In the genomic region with DNA sequence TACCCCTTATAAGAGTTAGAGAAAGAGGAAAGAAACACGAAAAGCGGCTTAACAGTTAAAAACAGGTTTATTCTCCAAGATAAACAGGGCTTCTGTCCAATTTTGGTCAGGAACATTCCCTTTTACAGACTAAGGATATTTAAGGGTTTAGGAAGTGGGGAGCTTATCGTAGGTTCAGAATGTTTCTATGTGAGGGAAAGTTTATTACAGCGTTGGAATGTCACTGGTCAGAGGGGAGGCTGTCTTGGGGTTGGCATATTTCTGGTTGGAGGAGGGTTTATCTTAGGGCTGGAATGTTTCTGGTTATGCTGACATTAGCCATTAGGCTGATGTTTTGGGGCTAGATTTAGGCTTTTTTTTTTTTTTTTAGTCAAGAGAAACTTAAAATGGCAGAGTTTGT, we compare ENCODE assay signal across 17 cellular contexts. TPM values are rescaled to one million over a fixed set of nuclear protein-coding genes. Genes with fewer than 3 reads are reported as not detected.
DNase-seq lines count a peak whose midpoint lies in the region; ATAC-seq, FAIRE-seq and TF ChIP-seq lines count a peak whose summit lies in the region.
"Had no signal": no experiment of that assay in that cellular context is flagged by ENCODE, and none has a peak within 500 bp of the region (broad histone marks: within the 10 kb centered on the region; RNA-seq: fewer than 3 reads in every experiment).

No MANE protein-coding gene starts in this region.

- no peak overlapping the region for H3K4me2 ChIP-seq in astrocyte (ENCODE audit: low read length)
- H3K4me2 ChIP-seq: BLaER1 had no signal

- H3K27ac Mint-ChIP-seq in astrocyte (ENCODE audit: unreplicated experiment) (no peak overlapping the region), mesothelial cell of epicardium (peak overlapping the region; percentile 28)
- H3K27ac Mint-ChIP-seq in activated CD4-positive, alpha-beta T cell treated with anti-CD3 and anti-CD28 coated beads for 36 hours, result no peak overlapping the region
- H3K27ac Mint-ChIP-seq: CD14-positive monocyte; CD4-positive, alpha-beta memory T cell had no signal

- H4K20me1 ChIP-seq in astrocyte (ENCODE audit: insufficient read depth, low read length), result no peaks in the 10 kb centered on the region
- H4K20me1 ChIP-seq: BLaER1 had no signal

- POLR2A ChIA-PET in activated CD4-positive, alpha-beta T cell treated with anti-CD3 and anti-CD28 coated beads for 36 hours (lab: Charles Lee), result no interaction called here

- no peaks in the 10 kb centered on the region for H3K4me1 ChIP-seq in astrocyte (ENCODE audit: insufficient read depth, low read length)
- no peaks in the 10 kb centered on the region for H3K4me1 ChIP-seq in vagina

- H3K4me3 ChIP-seq in astrocyte (ENCODE audit: insufficient read depth, low read depth, low read length) (no peak overlapping the region), fibroblast of villous mesenchyme (ENCODE audit: low read depth, low read length) (no peak overlapping the region), H7 (ENCODE audit: insufficient read depth, low read depth, low read length) (no peak overlapping the region), vagina (no peak overlapping the region)
- H3K4me3 ChIP-seq: BLaER1, HAP-1 had no signal

- H2AFZ ChIP-seq in astrocyte (ENCODE audit: low read depth, low read length), result no peak overlapping the region

- no peak overlapping the region for H3K9ac ChIP-seq in astrocyte (ENCODE audit: low read length)
- H3K9ac ChIP-seq: BLaER1 had no signal

- TF ChIP-seq POLR2A in vagina (IDR thresholded peaks at IDR 0.05), result no peak

- H3K4me1 Mint-ChIP-seq in astrocyte (ENCODE audit: low read depth, unreplicated experiment) (no peaks in the 10 kb centered on the region), mesothelial cell of epicardium (peaks cover 5% of the 10 kb centered on the region)
- no peaks in the 10 kb centered on the region for H3K4me1 Mint-ChIP-seq in activated CD4-positive, alpha-beta T cell treated with anti-CD3 and anti-CD28 coated beads for 36 hours
- H3K4me1 Mint-ChIP-seq: CD14-positive monocyte; CD4-positive, alpha-beta memory T cell had no signal

- CTCF ChIA-PET in activated CD4-positive, alpha-beta T cell treated with anti-CD3 and anti-CD28 coated beads for 36 hours (lab: Charles Lee), result no interaction called here

- TF ChIP-seq CTCF in astrocyte (IDR thresholded peaks at IDR 0.05; ENCODE audit: insufficient read depth, low read depth, low read length), result no peak
- TF ChIP-seq CTCF in fibroblast of villous mesenchyme (IDR thresholded peaks at IDR 0.05; ENCODE audit: insufficient read depth, low read depth, low read length), result no peak
- TF ChIP-seq CTCF in mesothelial cell of epicardium (IDR thresholded peaks at IDR 0.05; ENCODE audit: unreplicated experiment), result no peak
- TF ChIP-seq CTCF in vagina (IDR thresholded peaks at IDR 0.05), result no peak

- no peaks in the 10 kb centered on the region for H3K9me3 ChIP-seq in astrocyte (ENCODE audit: insufficient read depth, low read depth, low read length)
- H3K9me3 ChIP-seq in vagina, result no peaks in the 10 kb centered on the region
- H3K9me3 ChIP-seq: BLaER1, HAP-1 had no signal

- intact Hi-C loops in activated CD4-positive, alpha-beta T cell treated with anti-CD3 and anti-CD28 coated beads for 36 hours (cut with DNase I, micrococcal nuclease), result no loop called here
- intact Hi-C loops in vagina (cut with DNase I), result no loop called here

- H3K4me3 Mint-ChIP-seq in astrocyte (ENCODE audit: unreplicated experiment), result no peak overlapping the region
- H3K4me3 Mint-ChIP-seq in mesothelial cell of epicardium, result no peak overlapping the region
- H3K4me3 Mint-ChIP-seq in activated CD4-positive, alpha-beta T cell treated with anti-CD3 and anti-CD28 coated beads for 36 hours, result no peak overlapping the region
- H3K4me3 Mint-ChIP-seq: CD14-positive monocyte; CD4-positive, alpha-beta memory T cell had no signal

- H3K27me3 ChIP-seq in astrocyte (ENCODE audit: insufficient read depth, low read length) (no peaks in the 10 kb centered on the region), H7 (ENCODE audit: control insufficient read depth, insufficient read depth, low read length) (peaks cover 20% of the 10 kb centered on the region), vagina (no peaks in the 10 kb centered on the region)
- H3K27me3 ChIP-seq: BLaER1 had no signal

- no peaks in the 10 kb centered on the region for H3K36me3 ChIP-seq in astrocyte (ENCODE audit: insufficient read depth, low read length)
- H3K36me3 ChIP-seq in H7 (replicated peaks; ENCODE audit: control insufficient read depth, insufficient read depth, low read length), result no peaks in the 10 kb centered on the region
- no peaks in the 10 kb centered on the region for H3K36me3 ChIP-seq in vagina
- H3K36me3 ChIP-seq: BLaER1, HAP-1 had no signal

- no peaks in the 10 kb centered on the region for H3K79me2 ChIP-seq in astrocyte (ENCODE audit: insufficient read depth, low read length)

- no peaks in the 10 kb centered on the region for H3K36me3 Mint-ChIP-seq in astrocyte (ENCODE audit: low read depth, unreplicated experiment)
- H3K36me3 Mint-ChIP-seq in mesothelial cell of epicardium, result no peaks in the 10 kb centered on the region
- H3K36me3 Mint-ChIP-seq in activated CD4-positive, alpha-beta T cell treated with anti-CD3 and anti-CD28 coated beads for 36 hours (ENCODE audit: low read depth), result no peaks in the 10 kb centered on the region
- H3K36me3 Mint-ChIP-seq: CD14-positive monocyte; CD4-positive, alpha-beta memory T cell had no signal

- ATAC-seq in activated CD4-positive, alpha-beta T cell treated with anti-CD3 and anti-CD28 coated beads for 36 hours, result no peak

- DNase-seq in A172 (ENCODE audit: low spot score) (peak; percentile 3), astrocyte (ENCODE audit: low read depth) (peak; percentile 67), fibroblast of villous mesenchyme (ENCODE audit: low read depth) (peak; percentile 81), mesothelial cell of epicardium (ENCODE audit: low spot score in 2 of 2, unreplicated experiment in 2 of 2) (no peak), H7 (no peak), vagina (ENCODE audit: extremely low spot score in 2 of 2) (no peak)
- DNase-seq in activated CD4-positive, alpha-beta T cell treated with anti-CD3 and anti-CD28 coated beads for 36 hours, result no peak
- DNase-seq in activated CD8-positive, alpha-beta memory T cell treated with anti-CD3 and anti-CD28 coated beads, Interleukin-2, amount 50 U/mL, for 4 hours, result no peak
- DNase-seq: CD4-positive, alpha-beta memory T cell; DMS79 treated with DMSO at 0.1 percent for 48 hours; GF-D8; GOT3 had no signal

- peaks cover 5% of the 10 kb centered on the region for H3K27me3 Mint-ChIP-seq in astrocyte (ENCODE audit: low read depth, unreplicated experiment)
- H3K27me3 Mint-ChIP-seq in mesothelial cell of epicardium (ENCODE audit: low read depth), result peaks cover 60% of the 10 kb centered on the region
- peaks cover 8% of the 10 kb centered on the region for H3K27me3 Mint-ChIP-seq in activated CD4-positive, alpha-beta T cell treated with anti-CD3 and anti-CD28 coated beads for 36 hours

- H3K9me3 Mint-ChIP-seq in astrocyte (ENCODE audit: unreplicated experiment) (no peaks in the 10 kb centered on the region), mesothelial cell of epicardium (no peaks in the 10 kb centered on the region)
- no peaks in the 10 kb centered on the region for H3K9me3 Mint-ChIP-seq in activated CD4-positive, alpha-beta T cell treated with anti-CD3 and anti-CD28 coated beads for 36 hours (ENCODE audit: low read depth)

- no peak for FAIRE-seq in astrocyte (lab: Jason Lieb, UNC)

- no peak overlapping the region for H3K27ac ChIP-seq in astrocyte (ENCODE audit: low read depth, low read length)
- H3K27ac ChIP-seq in vagina, result no peak overlapping the region
- H3K27ac ChIP-seq: 22Rv1, BLaER1 had no signal

RNA-seq across cellular contexts. Expression of gene WWOX, which starts 34.1 kb away (rescaled TPM):
- total RNA-seq in A172 (2014; rRNA removed; shearing (Covaris generic)), result 26.1 and 29.6 TPM in 2 replicates
- total RNA-seq in astrocyte (7.1 and 7.3 TPM in 2 replicates), fibroblast of villous mesenchyme (8.2 and 10.6 TPM in 2 replicates), mesothelial cell of epicardium (25.9 to 29.7 TPM (median 26.5 TPM) in 3 replicates), vagina (33.1 TPM)
- total RNA-seq in activated CD4-positive, alpha-beta T cell treated with anti-CD3 and anti-CD28 coated beads for 36 hours, result 10 to 100 TPM; 19.9 to 29.4 TPM
- total RNA-seq in H7 (2014; rRNA removed; shearing (Covaris generic)), result 29.0 and 29.2 TPM in 2 replicates

RNA-seq across cellular contexts. Expression of gene CLEC3A, which starts 43.0 kb away (rescaled TPM):
- total RNA-seq in A172 (2014; rRNA removed; shearing (Covaris generic)), result not detected in 2 replicates
- total RNA-seq in astrocyte, result not detected in 2 replicates
- total RNA-seq in fibroblast of villous mesenchyme, result not detected in 2 replicates
- not detected in 3 replicates for total RNA-seq in mesothelial cell of epicardium
- not detected for total RNA-seq in activated CD4-positive, alpha-beta T cell treated with anti-CD3 and anti-CD28 coated beads for 36 hours
- 0.67 TPM in 1 of 2 replicates, not detected in the other for total RNA-seq in H7 (2014; rRNA removed; shearing (Covaris generic))
- total RNA-seq in vagina, result not detected
- total RNA-seq: A673; CD4-positive, alpha-beta memory T cell had no signal

Comparison
In these comparisons a context has a peak if more than half of its experiments do, and no peak if none do; other contexts are left out.
1. DNase-seq: peak in A172 (single experiment), astrocyte (single experiment) and fibroblast of villous mesenchyme (single experiment); none in mesothelial cell of epicardium (0 of 2), activated CD4-positive, alpha-beta T cell treated with anti-CD3 and anti-CD28 coated beads for 36 hours (single experiment), activated CD8-positive, alpha-beta memory T cell treated with anti-CD3 and anti-CD28 coated beads, Interleukin-2, amount 50 U/mL, for 4 hours (single experiment), H7 (single experiment) and vagina (0 of 2).